26 cellular contexts compared by ENCODE assay signal in the genomic region with DNA sequence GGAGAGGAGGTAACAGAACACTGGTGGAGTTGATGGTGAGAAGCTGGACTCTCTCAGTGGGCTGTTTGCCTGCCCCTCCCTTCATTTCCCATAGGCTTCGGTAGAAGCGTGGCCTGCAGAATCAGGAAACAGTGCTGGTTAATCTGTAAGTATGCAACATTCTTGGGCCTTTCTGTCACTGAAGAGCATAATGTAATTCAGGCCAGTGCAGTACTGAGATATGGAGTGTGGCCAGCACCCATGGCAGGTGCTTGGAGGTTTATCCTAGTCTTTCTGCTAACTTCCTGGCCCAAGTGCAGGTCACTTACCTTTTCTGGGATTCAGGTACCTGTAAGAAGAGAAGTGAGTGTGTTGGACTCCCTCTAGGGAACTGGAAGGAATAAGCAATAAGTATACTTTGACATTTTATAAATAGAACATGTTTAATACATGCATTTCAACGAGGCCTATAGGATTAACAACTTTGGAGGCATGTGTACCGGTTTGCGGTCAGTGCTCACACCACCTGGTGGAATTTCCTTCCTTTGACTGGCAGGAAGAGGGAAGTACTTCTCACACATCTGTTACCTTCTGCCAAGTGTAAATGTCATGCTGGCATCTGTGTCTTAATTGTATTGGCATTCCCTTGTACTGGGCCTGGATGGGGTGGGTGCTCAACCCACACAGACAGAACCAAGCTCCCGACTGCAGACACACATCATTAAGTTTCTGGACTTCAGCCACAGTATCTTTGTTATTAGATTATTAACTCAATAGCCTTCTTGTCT.
DNase-seq lines count a peak whose midpoint lies in the region; ATAC-seq lines count a peak whose summit lies in the region.
"Had no signal": no experiment of that assay in that cellular context is flagged by ENCODE, and none has a peak within 500 bp of the region (broad histone marks: within the 10 kb centered on the region; RNA-seq: fewer than 3 reads in every experiment).

No MANE protein-coding gene starts in this region.

- H3K27me3 ChIP-seq in BLaER1 treated with 17β-estradiol and CSF1 and Interleukin-3, amounts not matched to agents 10 nM and 100 nM = peaks cover 0 to 95% (median 0%) of the 10 kb centered on the region in 11 experiments; a peak in 8 of 22 replicates
- H3K27me3 ChIP-seq in adipocyte (replicated peaks; ENCODE audit: control insufficient read depth, insufficient read depth, low read length) (peaks cover 4% of the 10 kb centered on the region), mesenchymal stem cell (ENCODE audit: control insufficient read depth in 1 of 2, insufficient read depth in 1 of 2, low read length in 2 of 2) (peaks cover 0 to 9% of the 10 kb centered on the region in 2 experiments), GM23248 (replicated peaks; ENCODE audit: insufficient read depth) (no peaks in the 10 kb centered on the region)
- H3K27me3 ChIP-seq: ascending aorta, gastrocnemius medialis, SJSA1, tibial nerve had no signal

- no peak overlapping the region for H2AFZ ChIP-seq in mesenchymal stem cell (ENCODE audit: low read depth, low read length)
- H2AFZ ChIP-seq in GM23248 = no peak overlapping the region

- peak overlapping the region in 1 of 11 experiments; percentile 19; a peak in 1 of 22 replicates for H3K27ac ChIP-seq in BLaER1 treated with 17β-estradiol and CSF1 and Interleukin-3, amounts not matched to agents 10 nM and 100 nM
- H3K27ac ChIP-seq in mesenchymal stem cell (ENCODE audit: low read length, poor library complexity, severe bottlenecking) (peak overlapping the region; percentile 93), GM23248 (no peak overlapping the region)
- H3K27ac ChIP-seq: ascending aorta, gastrocnemius medialis, SJSA1, skin epidermis, tibial nerve had no signal

- no peaks in the 10 kb centered on the region for H3K9me2 ChIP-seq in GM23248 (ENCODE audit: insufficient read depth)

- no peaks in the 10 kb centered on the region for H3K9me3 Mint-ChIP-seq in stimulated activated memory B cell treated with anti-CD40 and anti-IgM and Interleukin-4, amounts not matched to agents 10 μg/mL and 1 μg/mL and 100 μg/mL, for 72 hours
- H3K9me3 Mint-ChIP-seq: activated B cell treated with CpG ODN at 0.5 μM for 24 hours; activated CD4-positive, alpha-beta memory T cell treated with anti-CD3 and anti-CD28 coated beads, Interleukin-2, amount 10 ng/mL, durations not matched to agents 7 days and 5 days; mesothelial cell of epicardium had no signal

- no peaks in the 10 kb centered on the region for H3K79me2 ChIP-seq in GM23248 (ENCODE audit: insufficient read depth)

- H3K23ac ChIP-seq in mesenchymal stem cell (ENCODE audit: low read length in 2 of 2) = no peak overlapping the region

- no peak overlapping the region for H3K4ac ChIP-seq in mesenchymal stem cell (ENCODE audit: low read depth in 1 of 2, low read length in 2 of 2)

- peaks cover 0 to 18% (median 3%) of the 10 kb centered on the region in 11 experiments; a peak in 8 of 22 replicates for H3K9me3 ChIP-seq in BLaER1 treated with 17β-estradiol and CSF1 and Interleukin-3, amounts not matched to agents 10 nM and 100 nM (replicated peaks in 1 of 11)
- H3K9me3 ChIP-seq in adipocyte (ENCODE audit: control insufficient read depth, low read length) (no peaks in the 10 kb centered on the region), mesenchymal stem cell (ENCODE audit: control insufficient read depth, low read length) (no peaks in the 10 kb centered on the region), GM23248 (ENCODE audit: low read depth) (no peaks in the 10 kb centered on the region)
- H3K9me3 ChIP-seq: ascending aorta, gastrocnemius medialis, tibial nerve had no signal

- no peak overlapping the region for H2BK15ac ChIP-seq in mesenchymal stem cell (ENCODE audit: low read depth, poor library complexity, severe bottlenecking)

- H3K14ac ChIP-seq in mesenchymal stem cell (ENCODE audit: low read length in 2 of 2) = no peak overlapping the region

- no peak overlapping the region for H4K91ac ChIP-seq in mesenchymal stem cell (ENCODE audit: low read length)

- no peak for ATAC-seq in stimulated activated memory B cell treated with anti-CD40 and anti-IgM and Interleukin-4, amounts not matched to agents 10 μg/mL and 1 μg/mL and 100 μg/mL, for 72 hours
- ATAC-seq in HG02981 (IDR thresholded peaks at IDR 0.05; ENCODE audit: unreplicated experiment) = no peak
- ATAC-seq: esophagus mucosa; gastrocnemius medialis; left colon; stimulated activated naive CD8-positive, alpha-beta T cell treated with anti-CD3 and anti-CD28 coated beads, Interleukin-15, Interleukin-2, amounts not matched to agents 100 U/mL and 50 U/mL, for 24 hours had no signal

- H2BK5ac ChIP-seq in mesenchymal stem cell (ENCODE audit: low read depth, low read length, poor library complexity, severe bottlenecking) = peak overlapping the region; percentile 76

- H4K8ac ChIP-seq in mesenchymal stem cell (ENCODE audit: low read length) = no peak overlapping the region

- no peak overlapping the region for H3K9ac ChIP-seq in BLaER1 treated with 17β-estradiol and CSF1 and Interleukin-3, amounts not matched to agents 10 nM and 100 nM
- no peak overlapping the region for H3K9ac ChIP-seq in adipocyte (ENCODE audit: low read length)
- no peak overlapping the region for H3K9ac ChIP-seq in mesenchymal stem cell (ENCODE audit: low read length)
- no peak overlapping the region for H3K9ac ChIP-seq in GM23248

- DNase-seq in HT-29 (ENCODE audit: low spot score) (peak; percentile 74), adipocyte (ENCODE audit: low read depth) (peak; percentile 20), mesenchymal stem cell (peak; percentile 6), NCI-H510A (lab: John Stamatoyannopoulos, UW) (no peak), GM23248 (no peak)
- DNase-seq: activated B cell treated with CpG ODN at 0.5 μM for 24 hours; activated CD4-positive, alpha-beta memory T cell treated with anti-CD3 and anti-CD28 coated beads, Interleukin-2, amount 10 ng/mL, durations not matched to agents 7 days and 5 days; activated naive CD4-positive, alpha-beta T cell; CD4-positive, alpha-beta memory T cell; cerebellar nuclear complex; gastrocnemius medialis; left colon; MM.1S; NCI-H146; NCI-H2227 treated with DMSO at 0.1 percent for 48 hours; stimulated activated naive CD8-positive, alpha-beta T cell treated with anti-CD3 and anti-CD28 coated beads, Interleukin-15, Interleukin-2, amounts not matched to agents 100 U/mL and 50 U/mL, for 24 hours had no signal

- H3K18ac ChIP-seq in mesenchymal stem cell (ENCODE audit: low read depth in 1 of 2, low read length in 2 of 2) = no peak overlapping the region

- no peaks in the 10 kb centered on the region for H3K4me1 Mint-ChIP-seq in stimulated activated memory B cell treated with anti-CD40 and anti-IgM and Interleukin-4, amounts not matched to agents 10 μg/mL and 1 μg/mL and 100 μg/mL, for 72 hours
- H3K4me1 Mint-ChIP-seq: activated CD4-positive, alpha-beta memory T cell treated with anti-CD3 and anti-CD28 coated beads, Interleukin-2, amount 10 ng/mL, durations not matched to agents 7 days and 5 days; CD4-positive, alpha-beta memory T cell had no signal

- no peak overlapping the region for H3K4me3 Mint-ChIP-seq in stimulated activated memory B cell treated with anti-CD40 and anti-IgM and Interleukin-4, amounts not matched to agents 10 μg/mL and 1 μg/mL and 100 μg/mL, for 72 hours
- H3K4me3 Mint-ChIP-seq: activated B cell treated with CpG ODN at 0.5 μM for 24 hours; activated CD4-positive, alpha-beta memory T cell treated with anti-CD3 and anti-CD28 coated beads, Interleukin-2, amount 10 ng/mL, durations not matched to agents 7 days and 5 days; CD4-positive, alpha-beta memory T cell; mesothelial cell of epicardium had no signal

- no peaks in the 10 kb centered on the region for H3K79me1 ChIP-seq in mesenchymal stem cell (replicated peaks; ENCODE audit: low read length, poor library complexity, severe bottlenecking)

- H2BK12ac ChIP-seq in mesenchymal stem cell (ENCODE audit: low read length in 2 of 2) = no peak overlapping the region

- H3K36me3 Mint-ChIP-seq in stimulated activated memory B cell treated with anti-CD40 and anti-IgM and Interleukin-4, amounts not matched to agents 10 μg/mL and 1 μg/mL and 100 μg/mL, for 72 hours = no peaks in the 10 kb centered on the region
- H3K36me3 Mint-ChIP-seq: CD4-positive, alpha-beta memory T cell; mesothelial cell of epicardium had no signal

- H4K20me1 ChIP-seq in BLaER1 treated with 17β-estradiol and CSF1 and Interleukin-3, amounts not matched to agents 10 nM and 100 nM = peaks cover 0 to 34% (median 0%) of the 10 kb centered on the region in 11 experiments; a peak in 4 of 22 replicates
- no peaks in the 10 kb centered on the region for H4K20me1 ChIP-seq in GM23248 (ENCODE audit: insufficient read depth)

- 0 out of 2 replicates have a peak, but pooled peaks cover 17% of the 10 kb centered on the region for H3F3A ChIP-seq in GM23248 (ENCODE audit: insufficient read depth)

- H3K36me3 ChIP-seq in BLaER1 treated with 17β-estradiol and CSF1 and Interleukin-3, amounts not matched to agents 10 nM and 100 nM = no peaks in the 10 kb centered on the region
- no peaks in the 10 kb centered on the region for H3K36me3 ChIP-seq in adipocyte (ENCODE audit: control insufficient read depth, insufficient read depth, low read length, severe bottlenecking)
- no peaks in the 10 kb centered on the region for H3K36me3 ChIP-seq in mesenchymal stem cell (ENCODE audit: control insufficient read depth in 1 of 2, insufficient read depth in 2 of 2, low read depth in 1 of 2, low read length in 2 of 2)
- H3K36me3 ChIP-seq in GM23248 (ENCODE audit: low read depth) = 0 out of 2 replicates have a peak, but pooled peaks cover 2% of the 10 kb centered on the region
- H3K36me3 ChIP-seq: ascending aorta, gastrocnemius medialis, SJSA1, tibial nerve had no signal

- WGBS in mesenchymal stem cell = 54% methylated on average over 5 of the region's 6 CpGs
- 63 to 64% methylated on average over 5 to 6 of the region's 6 CpGs for WGBS in GM23248 (ENCODE audit: low coverage in 1 of 2, low lambda C conversion rate in 2 of 2, missing lambda C conversion rate in 2 of 2), 2 experiments

- in situ Hi-C loops in GM23248 (cut with MboI) = no loop called here

- peak overlapping the region in 8 of 11 experiments; percentile 8 to 59 (median 34); a peak in 16 of 22 replicates for H3K4me2 ChIP-seq in BLaER1 treated with 17β-estradiol and CSF1 and Interleukin-3, amounts not matched to agents 10 nM and 100 nM
- H3K4me2 ChIP-seq in mesenchymal stem cell (ENCODE audit: low read length, poor library complexity, severe bottlenecking) (no peak overlapping the region), GM23248 (ENCODE audit: unreplicated experiment) (no peak overlapping the region)

- no peak overlapping the region for H2BK120ac ChIP-seq in mesenchymal stem cell (ENCODE audit: low read depth, low read length)

- no peak overlapping the region for H3K27ac Mint-ChIP-seq in stimulated activated memory B cell treated with anti-CD40 and anti-IgM and Interleukin-4, amounts not matched to agents 10 μg/mL and 1 μg/mL and 100 μg/mL, for 72 hours
- H3K27ac Mint-ChIP-seq: activated B cell treated with CpG ODN at 0.5 μM for 24 hours; activated CD4-positive, alpha-beta memory T cell treated with anti-CD3 and anti-CD28 coated beads, Interleukin-2, amount 10 ng/mL, durations not matched to agents 7 days and 5 days; CD4-positive, alpha-beta memory T cell; mesothelial cell of epicardium; progenitor cell of endocrine pancreas had no signal

- H3K4me1 ChIP-seq in BLaER1 treated with 17β-estradiol and CSF1 and Interleukin-3, amounts not matched to agents 10 nM and 100 nM = peaks cover 3 to 16% (median 10%) of the 10 kb centered on the region in 10 experiments
- peaks cover 3% of the 10 kb centered on the region for H3K4me1 ChIP-seq in adipocyte (ENCODE audit: control insufficient read depth, insufficient read depth, low read length)
- H3K4me1 ChIP-seq in mesenchymal stem cell (ENCODE audit: control insufficient read depth, insufficient read depth, low read depth, low read length) = peaks cover 33% of the 10 kb centered on the region
- H3K4me1 ChIP-seq in GM23248 (ENCODE audit: insufficient read depth) = peaks cover 18% of the 10 kb centered on the region
- H3K4me1 ChIP-seq: ascending aorta, gastrocnemius medialis, tibial nerve had no signal

- H3K4me3 ChIP-seq in BLaER1 treated with 17β-estradiol and CSF1 and Interleukin-3, amounts not matched to agents 10 nM and 100 nM = no peak overlapping the region
- H3K4me3 ChIP-seq in adipocyte (ENCODE audit: low read length) (no peak overlapping the region), mesenchymal stem cell (ENCODE audit: insufficient read depth in 1 of 2, low read depth in 1 of 2, low read length in 2 of 2) (no peak overlapping the region), GM23248 (no peak overlapping the region)
- H3K4me3 ChIP-seq: ascending aorta, gastrocnemius medialis, SJSA1, skin epidermis, tibial nerve had no signal

- no peak overlapping the region for H2AK5ac ChIP-seq in mesenchymal stem cell (ENCODE audit: low read length, severe bottlenecking)

- peaks cover 40% of the 10 kb centered on the region for H3K27me3 Mint-ChIP-seq in stimulated activated memory B cell treated with anti-CD40 and anti-IgM and Interleukin-4, amounts not matched to agents 10 μg/mL and 1 μg/mL and 100 μg/mL, for 72 hours
- H3K27me3 Mint-ChIP-seq: activated CD4-positive, alpha-beta memory T cell treated with anti-CD3 and anti-CD28 coated beads, Interleukin-2, amount 10 ng/mL, durations not matched to agents 7 days and 5 days; progenitor cell of endocrine pancreas had no signal

Comparison
In these comparisons a context has a peak if more than half of its experiments do, and no peak if none do; other contexts are left out.
1. H3K4me2 ChIP-seq: peak in BLaER1 treated with 17β-estradiol and CSF1 and Interleukin-3, amounts not matched to agents 10 nM and 100 nM (8 of 11); none in mesenchymal stem cell (single experiment) and GM23248 (single experiment).
2. DNase-seq: peak in HT-29 (single experiment), adipocyte (single experiment) and mesenchymal stem cell (single experiment); none in NCI-H510A (single experiment) and GM23248 (single experiment).